ENCODE assay signal across 28 cellular contexts in the genomic region with DNA sequence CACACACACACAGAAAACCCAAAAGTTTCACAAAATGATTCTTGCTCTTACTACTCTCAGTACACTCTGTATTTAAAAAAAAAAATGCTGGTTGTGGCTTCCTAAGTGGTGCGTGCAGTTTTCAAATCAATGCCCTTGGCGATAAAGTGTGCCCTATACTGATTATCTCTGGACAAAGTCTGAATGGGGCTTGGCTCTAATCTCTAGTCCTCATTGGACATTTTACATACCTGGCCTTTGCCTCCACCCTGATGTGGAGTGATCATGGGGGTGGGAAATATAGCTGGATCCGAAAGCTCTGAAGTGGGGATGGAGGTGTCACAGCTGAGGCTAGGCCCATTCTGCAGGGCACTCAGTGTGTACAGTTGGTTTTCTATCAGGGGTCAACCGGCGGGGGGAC. TPM values are rescaled to one million over a fixed set of nuclear protein-coding genes. Genes with fewer than 3 reads are reported as not detected.
DNase-seq lines count a peak whose midpoint lies in the region; ATAC-seq and TF ChIP-seq lines count a peak whose summit lies in the region.
"Had no signal": no experiment of that assay in that cellular context is flagged by ENCODE, and none has a peak within 500 bp of the region (broad histone marks: within the 10 kb centered on the region; RNA-seq: fewer than 3 reads in every experiment).

No MANE protein-coding gene starts in this region.

- H3K27me3 ChIP-seq in colonic mucosa (no peaks in the 10 kb centered on the region), stomach (no peaks in the 10 kb centered on the region)
- H3K27me3 ChIP-seq: BLaER1 treated with 17β-estradiol and CSF1 and Interleukin-3, amounts not matched to agents 10 nM and 100 nM; esophagus muscularis mucosa; right atrium auricular region had no signal

- TF ChIP-seq CTCF in colonic mucosa (IDR thresholded peaks at IDR 0.05): no peak
- TF ChIP-seq CTCF in mucosa of descending colon (IDR thresholded peaks at IDR 0.05): no peak
- no peak for TF ChIP-seq CTCF in stomach (IDR thresholded peaks at IDR 0.05)

- no peak for ATAC-seq in activated T-cell treated with anti-CD3 and anti-CD28 coated beads, Interleukin-2, amount 50 U/mL, for 4 hours
- ATAC-seq in mucosa of descending colon (peak; percentile 49), GM21529 (IDR thresholded peaks at IDR 0.05; ENCODE audit: unreplicated experiment) (no peak), HG03045 (IDR thresholded peaks at IDR 0.05; ENCODE audit: unreplicated experiment) (no peak)
- ATAC-seq: Panc1 had no signal

- peak overlapping the region; percentile 79 for H3K27ac ChIP-seq in colonic mucosa
- H3K27ac ChIP-seq in stomach: peak overlapping the region in 4 of 5 donors; percentile 38 to 70 (median 67)
- H3K27ac ChIP-seq: 22Rv1, esophagus muscularis mucosa, right atrium auricular region had no signal

- no peak for TF ChIP-seq POLR2A in stomach (IDR thresholded peaks at IDR 0.05)

- no peak for DNase-seq in activated T-cell treated with anti-CD3 and anti-CD28 coated beads, Interleukin-2, amount 50 U/mL, for 4 hours
- DNase-seq in activated T-cell treated with anti-CD3 and anti-CD28 coated beads for 4 hours (no peak), colonic mucosa (no peak), mucosa of descending colon (no peak), stomach (no peak), activated gamma-delta T cell (lab: John Stamatoyannopoulos, UW) (no peak)
- DNase-seq: activated CD4-positive, alpha-beta T cell treated with anti-CD3 and anti-CD28 coated beads, Interleukin-2, amount 10 ng/mL, durations not matched to agents 24 days and 14 days; activated CD8-positive, alpha-beta memory T cell treated with anti-CD3 and anti-CD28 coated beads for 24 hours; activated naive CD8-positive, alpha-beta T cell treated with anti-CD3 and anti-CD28 coated beads for 36 hours; anterior cingulate cortex; cortex of kidney; DMS153; endodermal cell; foreskin melanocyte; NCI-H1048; NCI-H1694; NCI-H446; NCI-H748 treated with DMSO at 0.1 percent for 48 hours; stimulated activated CD4-positive, alpha-beta T cell treated with anti-CD3 and anti-CD28 coated beads, Interleukin-2, amount 100 ng/mL, for 48 hours; trophoblast cell had no signal

- intact Hi-C loops in colonic mucosa (cut with DNase I) (no loop called here), mucosa of descending colon (cut with DNase I, micrococcal nuclease) (no loop called here), stomach (cut with DNase I; ENCODE audit: low total_unique reads) (no loop called here)

- H3K4me3 ChIP-seq in colonic mucosa (no peak overlapping the region), mucosa of descending colon (no peak overlapping the region), stomach (no peak overlapping the region)
- H3K4me3 ChIP-seq: BLaER1 treated with 17β-estradiol and CSF1 and Interleukin-3, amounts not matched to agents 10 nM and 100 nM; esophagus muscularis mucosa; lung; right atrium auricular region had no signal

- TF ChIP-seq EP300 in stomach (IDR thresholded peaks at IDR 0.05): no peak

- WGBS in stomach, 5 donors: 48 to 67% (median 57%) methylated on average over 5 of the region's 5 CpGs

- H3K9ac ChIP-seq in colonic mucosa (ENCODE audit: low read depth in 2 of 2, low read length in 2 of 2): peak overlapping the region in 1 of 2 donors; percentile 22
- H3K9ac ChIP-seq: BLaER1 treated with 17β-estradiol and CSF1 and Interleukin-3, amounts not matched to agents 10 nM and 100 nM had no signal

- H3K9me3 ChIP-seq in colonic mucosa (no peaks in the 10 kb centered on the region), mucosa of descending colon (no peaks in the 10 kb centered on the region), stomach (no peaks in the 10 kb centered on the region)
- H3K9me3 ChIP-seq: BLaER1 treated with 17β-estradiol and CSF1 and Interleukin-3, amounts not matched to agents 10 nM and 100 nM; esophagus muscularis mucosa; right atrium auricular region had no signal

- H3K4me3 Mint-ChIP-seq in activated T-cell treated with anti-CD3 and anti-CD28 coated beads, Interleukin-2, amount 50 U/mL, for 4 hours: peak overlapping the region; percentile 1
- H3K4me3 Mint-ChIP-seq: activated CD4-positive, alpha-beta T cell treated with anti-CD3 and anti-CD28 coated beads, Interleukin-2, amount 10 ng/mL, durations not matched to agents 24 days and 14 days; activated naive CD8-positive, alpha-beta T cell treated with anti-CD3 and anti-CD28 coated beads for 36 hours; endodermal cell had no signal

- no peaks in the 10 kb centered on the region for H3K9me3 Mint-ChIP-seq in activated T-cell treated with anti-CD3 and anti-CD28 coated beads, Interleukin-2, amount 50 U/mL, for 4 hours
- H3K9me3 Mint-ChIP-seq: activated CD4-positive, alpha-beta T cell treated with anti-CD3 and anti-CD28 coated beads, Interleukin-2, amount 10 ng/mL, durations not matched to agents 24 days and 14 days; activated naive CD8-positive, alpha-beta T cell treated with anti-CD3 and anti-CD28 coated beads for 36 hours; endodermal cell had no signal

- peaks cover 24% of the 10 kb centered on the region for H3K36me3 Mint-ChIP-seq in activated T-cell treated with anti-CD3 and anti-CD28 coated beads, Interleukin-2, amount 50 U/mL, for 4 hours (ENCODE audit: insufficient read depth)

- no peaks in the 10 kb centered on the region for H3K36me3 ChIP-seq in colonic mucosa
- no peaks in the 10 kb centered on the region for H3K36me3 ChIP-seq in mucosa of descending colon (ENCODE audit: low read depth)
- H3K36me3 ChIP-seq in stomach: peaks cover 0 to 14% (median 5%) of the 10 kb centered on the region in 4 donors

- peaks cover 5% of the 10 kb centered on the region for H3K4me1 Mint-ChIP-seq in activated T-cell treated with anti-CD3 and anti-CD28 coated beads, Interleukin-2, amount 50 U/mL, for 4 hours (ENCODE audit: low read depth)

- peaks cover 4% of the 10 kb centered on the region for H3K27me3 Mint-ChIP-seq in activated T-cell treated with anti-CD3 and anti-CD28 coated beads, Interleukin-2, amount 50 U/mL, for 4 hours (ENCODE audit: low read depth)
- H3K27me3 Mint-ChIP-seq: activated CD4-positive, alpha-beta T cell treated with anti-CD3 and anti-CD28 coated beads, Interleukin-2, amount 10 ng/mL, durations not matched to agents 24 days and 14 days; activated naive CD8-positive, alpha-beta T cell treated with anti-CD3 and anti-CD28 coated beads for 36 hours had no signal

- H3K4me1 ChIP-seq in colonic mucosa (peaks cover 9% of the 10 kb centered on the region), mucosa of descending colon (ENCODE audit: low read depth) (peaks cover 41% of the 10 kb centered on the region), stomach (peaks cover 34 to 69% (median 50%) of the 10 kb centered on the region in 4 donors)
- H3K4me1 ChIP-seq: esophagus muscularis mucosa had no signal

RNA-seq across cellular contexts. Expression of gene B3GNT5, which starts 14.1 kb away (rescaled TPM):
- 10 to 100 TPM; 24.1 to 66.6 (median 34.1) TPM for total RNA-seq in activated T-cell treated with anti-CD3 and anti-CD28 coated beads, Interleukin-2, amount 50 U/mL, for 4 hours
- total RNA-seq in colonic mucosa (100 to 1,000 TPM in 1 of 2 donors, 10 to 100 TPM in 1; 43.1 to 108 TPM), mucosa of descending colon (10 to 100 TPM; 33.7 to 80.1 (median 71.2) TPM), stomach (10 to 100 TPM in 2 of 5 donors, 1 to 10 TPM in 3; 4.1 to 39.7 (median 9.0) TPM)
- 1 to 10 TPM; 5.0 to 7.6 (median 6.1) TPM for polyA plus RNA-seq in stomach
